11 cellular contexts compared by ENCODE assay signal in genomic region chr3:129611812-129612349, GRCh38. TPM values are rescaled to one million over a fixed set of nuclear protein-coding genes. Genes with fewer than 3 reads are reported as not detected.
DNase-seq lines count a peak whose midpoint lies in the region; ATAC-seq and TF ChIP-seq lines count a peak whose summit lies in the region.
"Had no signal": no experiment of that assay in that cellular context is flagged by ENCODE, and none has a peak within 500 bp of the region (broad histone marks: within the 10 kb centered on the region; RNA-seq: fewer than 3 reads in every experiment).

No MANE protein-coding gene starts in this region.

- peak overlapping the region; percentile 84 for H2AK5ac ChIP-seq in neuronal stem cell (ENCODE audit: low read depth, low read length)

- peak overlapping the region; percentile 93 for H2AFZ ChIP-seq in neuronal stem cell (ENCODE audit: low read length)

- no peak overlapping the region for H3K4ac ChIP-seq in neuronal stem cell (ENCODE audit: low read length)

- BruUV-seq in Panc1 (replicated peaks; lab: Mats Ljungman, UMichigan): no TSS peak

- peak overlapping the region; percentile 85 for H3K18ac ChIP-seq in neuronal stem cell (ENCODE audit: low read length)

- H4K91ac ChIP-seq in neuronal stem cell (ENCODE audit: low read depth, low read length, poor library complexity): peak overlapping the region; percentile 58

- WGBS in gastroesophageal sphincter (ENCODE audit: low coverage in 1 of 2), 2 donors: no CpG with 5 or more reads among the region's 22 CpGs
- no CpG with 5 or more reads among the region's 22 CpGs for WGBS in neuronal stem cell (ENCODE audit: extremely low coverage in 2 of 2, insufficient read length in 2 of 2, insufficient replicate concordance in 1 of 2), 2 donors

- in situ Hi-C loops in ACHN (cut with HindIII; ENCODE audit: low pct_ligation_motif_present, low pct_unique_long_range_greater_than_20kb, low sequenced_read_pairs) (no loop called here), Panc1 (cut with HindIII; ENCODE audit: low pct_unique_long_range_greater_than_20kb, low sequenced_read_pairs) (no loop called here)

- H3K14ac ChIP-seq in neuronal stem cell (ENCODE audit: low read length): no peak overlapping the region

- POLR2A ChIA-PET in Panc1 (lab: Charles Lee): no interaction called here

- no peak overlapping the region for H2BK5ac ChIP-seq in neuronal stem cell (ENCODE audit: low read length)

- H3K9me3 ChIP-seq in Panc1 (ENCODE audit: control insufficient read depth, insufficient read depth, low read depth, low read length): no peaks in the 10 kb centered on the region
- H3K9me3 ChIP-seq in gastroesophageal sphincter: no peaks in the 10 kb centered on the region
- no peaks in the 10 kb centered on the region for H3K9me3 ChIP-seq in neuronal stem cell (replicated peaks in 1 of 2; ENCODE audit: control insufficient read depth in 2 of 2, insufficient read depth in 1 of 2, low read depth in 1 of 2, low read length in 2 of 2)

- no peak for ATAC-seq in Panc1
- ATAC-seq in gastroesophageal sphincter: peak; percentile 18
- no peak for ATAC-seq in HG03097 (IDR thresholded peaks at IDR 0.05; ENCODE audit: low FRiP score, unreplicated experiment)

- peak overlapping the region; percentile 32 for H2BK120ac ChIP-seq in neuronal stem cell (ENCODE audit: low read depth, low read length)

- H3K27me3 ChIP-seq in Panc1 (ENCODE audit: control insufficient read depth, insufficient read depth, low read length): no peaks in the 10 kb centered on the region
- no peaks in the 10 kb centered on the region for H3K27me3 ChIP-seq in gastroesophageal sphincter
- peaks cover 0 to 16% (median 0%) of the 10 kb centered on the region in 3 experiments for H3K27me3 ChIP-seq in neuronal stem cell (ENCODE audit: control insufficient read depth in 3 of 3, insufficient read depth in 3 of 3, low read depth in 1 of 3, low read length in 3 of 3)

- TF ChIP-seq POLR2A in gastroesophageal sphincter (IDR thresholded peaks at IDR 0.05): no peak

- peak overlapping the region; percentile 64 for H2BK12ac ChIP-seq in neuronal stem cell (ENCODE audit: low read length)

- no peak overlapping the region for H3K4me2 ChIP-seq in neuronal stem cell (ENCODE audit: insufficient read depth, low read length, poor library complexity, severe bottlenecking)

- peak overlapping the region; percentile 47 for H3K23ac ChIP-seq in neuronal stem cell (ENCODE audit: low read depth, low read length, poor library complexity)

- H4K8ac ChIP-seq in neuronal stem cell (ENCODE audit: low read depth, low read length): no peak overlapping the region

- DNase-seq in ACHN (peak; percentile 33), Panc1 (ENCODE audit: low read depth, low spot score) (no peak), neuronal stem cell (ENCODE audit: low spot score) (no peak), NCI-H2227 treated with DMSO at 0.1 percent for 48 hours (lab: John Stamatoyannopoulos, UW) (no peak), NCI-H187 (lab: John Stamatoyannopoulos, UW) (no peak), NCI-H69 (lab: John Stamatoyannopoulos, UW) (no peak)
- DNase-seq: GOT3, NCI-H774, occipital lobe had no signal

- H2BK15ac ChIP-seq in neuronal stem cell (ENCODE audit: low read length): peak overlapping the region; percentile 60

- H3K4me1 ChIP-seq in Panc1 (ENCODE audit: control insufficient read depth, insufficient read depth, low read length): peaks cover 54% of the 10 kb centered on the region
- peaks cover 0 to 84% (median 46%) of the 10 kb centered on the region in 3 donors for H3K4me1 ChIP-seq in gastroesophageal sphincter
- peaks cover 15 to 27% of the 10 kb centered on the region in 2 donors for H3K4me1 ChIP-seq in neuronal stem cell (ENCODE audit: control insufficient read depth in 2 of 2, insufficient read depth in 1 of 2, low read depth in 1 of 2, low read length in 2 of 2)

- TF ChIP-seq CTCF in Panc1 (IDR thresholded peaks at IDR 0.05) (no peak), gastroesophageal sphincter (IDR thresholded peaks at IDR 0.05) (peak in 1 of 4 experiments; percentile 26)

- intact Hi-C loops in Panc1 (cut with micrococcal nuclease; ENCODE audit: unreplicated experiment): no loop called here

- H3K79me1 ChIP-seq in neuronal stem cell (ENCODE audit: low read depth, low read length): no peaks in the 10 kb centered on the region

- H3K36me3 ChIP-seq in Panc1 (ENCODE audit: control insufficient read depth, insufficient read depth, low read length) (no peaks in the 10 kb centered on the region), gastroesophageal sphincter (no peaks in the 10 kb centered on the region), neuronal stem cell (replicated peaks in 1 of 2; ENCODE audit: control insufficient read depth in 2 of 2, insufficient read depth in 2 of 2, low read length in 2 of 2) (no peaks in the 10 kb centered on the region)

- CTCF ChIA-PET in Panc1 (lab: Charles Lee): no interaction called here

- no peak for TF ChIP-seq EP300 in gastroesophageal sphincter (IDR thresholded peaks at IDR 0.05)

- H3K9ac ChIP-seq in neuronal stem cell (ENCODE audit: low read depth, low read length, poor library complexity): peak overlapping the region; percentile 65

- no peak overlapping the region for H3K4me3 ChIP-seq in Panc1 (ENCODE audit: low read depth in 2 of 2, low read length in 2 of 2)
- H3K4me3 ChIP-seq in gastroesophageal sphincter: no peak overlapping the region
- peak overlapping the region in 1 of 2 donors; percentile 9 for H3K4me3 ChIP-seq in neuronal stem cell (ENCODE audit: low read length in 2 of 2)

- peak overlapping the region; percentile 76 for H3K27ac ChIP-seq in Panc1 (ENCODE audit: low read length)
- H3K27ac ChIP-seq in gastroesophageal sphincter: peak overlapping the region in 3 of 4 donors; percentile 58 to 64 (median 62)
- no peak overlapping the region for H3K27ac ChIP-seq in neuronal stem cell (replicated peaks; ENCODE audit: low read length)

RNA-seq across cellular contexts. Expression of gene PLXND1, which starts 5.4 kb away (rescaled TPM):
- total RNA-seq in Panc1 (2021; ENCODE audit: unreplicated experiment): 248 TPM
- polyA plus RNA-seq in Panc1 (2012; ENCODE audit: insufficient read length): 456 TPM
- 10 to 100 TPM; 45.0 to 77.9 (median 61.5) TPM for total RNA-seq in gastroesophageal sphincter
- polyA plus RNA-seq in neuronal stem cell (2013, experiment 1 of 2): 43.7 TPM
- polyA plus RNA-seq in neuronal stem cell (2013, experiment 2 of 2): 41.8 TPM
